In the genomic region with DNA sequence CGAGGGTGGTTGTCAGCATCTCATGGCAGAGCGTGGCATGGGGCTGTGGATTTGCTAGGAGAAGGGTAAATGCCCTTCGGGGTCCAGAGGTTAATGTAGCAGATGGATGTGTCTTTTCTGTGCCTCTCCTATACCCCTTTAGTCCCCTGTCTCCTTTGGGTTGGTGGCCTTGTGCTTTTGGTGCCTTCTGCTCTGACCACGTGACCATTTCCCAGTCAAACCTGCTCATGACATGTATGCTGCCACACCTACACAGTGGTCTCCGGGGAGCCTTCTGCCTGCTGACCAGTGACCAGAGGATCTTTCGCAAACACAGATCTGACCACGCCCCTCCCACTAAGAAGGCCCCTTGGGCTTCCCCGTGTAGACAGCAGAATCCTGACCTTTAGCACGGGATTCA, we compare ENCODE assay signal across 24 cellular contexts.
DNase-seq lines count a peak whose midpoint lies in the region; ATAC-seq and TF ChIP-seq lines count a peak whose summit lies in the region.
"Had no signal": no experiment of that assay in that cellular context is flagged by ENCODE, and none has a peak within 500 bp of the region (broad histone marks: within the 10 kb centered on the region; RNA-seq: fewer than 3 reads in every experiment).

No MANE protein-coding gene starts in this region.

- POLR2A ChIA-PET in naive thymus-derived CD8-positive, alpha-beta T cell (lab: Charles Lee): interaction anchor here (3.7 kb wide), 1 partner anchor 10 kb away, joined by 30 read pairs; no protein-coding TSS in a partner anchor

- peaks cover 15% of the 10 kb centered on the region for H3K27me3 ChIP-seq in brain microvascular endothelial cell (replicated peaks)

- no peak for DNase-seq in stimulated activated naive CD8-positive, alpha-beta T cell treated with anti-CD3 and anti-CD28 coated beads, Interleukin-15, amount 100 ng/mL, for 72 hours
- DNase-seq in activated naive CD8-positive, alpha-beta T cell treated with anti-CD3 and anti-CD28 coated beads, Interleukin-2, amount 50 U/mL, for 24 hours: no peak
- no peak for DNase-seq in naive thymus-derived CD8-positive, alpha-beta T cell
- DNase-seq in middle frontal gyrus (ENCODE audit: extremely low spot score, low spot score): no peak
- DNase-seq in brain microvascular endothelial cell: no peak
- DNase-seq: DMS53, EL, GF-D8, H7, KG1, NCI-H1092 treated with DMSO at 0.1 percent for 48 hours, NCI-H1436 treated with DMSO at 0.1 percent for 48 hours, NCI-H1930, NCI-H2227 treated with DMSO at 0.1 percent for 48 hours, NCI-H510A, NCI-H748 treated with DMSO at 0.1 percent for 48 hours, SHP77 treated with DMSO at 0.1 percent for 48 hours had no signal

- no peaks in the 10 kb centered on the region for H3K9me3 Mint-ChIP-seq in stimulated activated naive CD8-positive, alpha-beta T cell treated with anti-CD3 and anti-CD28 coated beads, Interleukin-15, Interleukin-2, amounts not matched to agents 100 ng/mL and 50 ng/mL, for 24 hours
- H3K9me3 Mint-ChIP-seq in stimulated activated naive CD8-positive, alpha-beta T cell treated with anti-CD3 and anti-CD28 coated beads, Interleukin-15, amount 100 ng/mL, for 72 hours: no peaks in the 10 kb centered on the region
- no peaks in the 10 kb centered on the region for H3K9me3 Mint-ChIP-seq in activated naive CD8-positive, alpha-beta T cell treated with anti-CD3 and anti-CD28 coated beads, Interleukin-2, amount 50 U/mL, for 24 hours
- no peaks in the 10 kb centered on the region for H3K9me3 Mint-ChIP-seq in naive thymus-derived CD8-positive, alpha-beta T cell
- H3K9me3 Mint-ChIP-seq: CD14-positive monocyte had no signal

- H3K36me3 ChIP-seq in brain microvascular endothelial cell (replicated peaks): no peaks in the 10 kb centered on the region

- H3K4me3 ChIP-seq in brain microvascular endothelial cell (ENCODE audit: low read depth, low read length): no peak overlapping the region
- H3K4me3 ChIP-seq: A549 had no signal

- H3K27me3 Mint-ChIP-seq in stimulated activated naive CD8-positive, alpha-beta T cell treated with anti-CD3 and anti-CD28 coated beads, Interleukin-15, Interleukin-2, amounts not matched to agents 100 ng/mL and 50 ng/mL, for 24 hours: peaks cover 30% of the 10 kb centered on the region
- peaks cover 13% of the 10 kb centered on the region for H3K27me3 Mint-ChIP-seq in stimulated activated naive CD8-positive, alpha-beta T cell treated with anti-CD3 and anti-CD28 coated beads, Interleukin-15, amount 100 ng/mL, for 72 hours
- peaks cover 18% of the 10 kb centered on the region for H3K27me3 Mint-ChIP-seq in activated naive CD8-positive, alpha-beta T cell treated with anti-CD3 and anti-CD28 coated beads, Interleukin-2, amount 50 U/mL, for 24 hours
- no peaks in the 10 kb centered on the region for H3K27me3 Mint-ChIP-seq in naive thymus-derived CD8-positive, alpha-beta T cell
- H3K27me3 Mint-ChIP-seq: B cell had no signal

- no peak for ATAC-seq in stimulated activated naive CD8-positive, alpha-beta T cell treated with anti-CD3 and anti-CD28 coated beads, Interleukin-15, amount 100 ng/mL, for 72 hours
- ATAC-seq in activated naive CD8-positive, alpha-beta T cell treated with anti-CD3 and anti-CD28 coated beads, Interleukin-2, amount 50 U/mL, for 24 hours: no peak
- ATAC-seq in naive thymus-derived CD8-positive, alpha-beta T cell: no peak
- no peak for ATAC-seq in SK-N-SH treated with all-trans-retinoic acid at 6 μM for 48 hours
- ATAC-seq: A549 had no signal

- no peak overlapping the region for H3K27ac ChIP-seq in brain microvascular endothelial cell
- H3K27ac ChIP-seq: A549, HL-60, RWPE1 had no signal

- in situ Hi-C loops in brain microvascular endothelial cell (cut with HindIII; ENCODE audit: low pct_ligation_motif_present, low sequenced_read_pairs): no loop called here

- no peaks in the 10 kb centered on the region for H3K36me3 Mint-ChIP-seq in stimulated activated naive CD8-positive, alpha-beta T cell treated with anti-CD3 and anti-CD28 coated beads, Interleukin-15, Interleukin-2, amounts not matched to agents 100 ng/mL and 50 ng/mL, for 24 hours (ENCODE audit: low read depth)
- no peaks in the 10 kb centered on the region for H3K36me3 Mint-ChIP-seq in activated naive CD8-positive, alpha-beta T cell treated with anti-CD3 and anti-CD28 coated beads, Interleukin-2, amount 50 U/mL, for 24 hours (ENCODE audit: low read depth)
- H3K36me3 Mint-ChIP-seq in naive thymus-derived CD8-positive, alpha-beta T cell: peaks cover 0 to 3% (median 0%) of the 10 kb centered on the region in 3 donors
- H3K36me3 Mint-ChIP-seq: CD14-positive monocyte had no signal

- peak overlapping the region; percentile 22 for H3K27ac Mint-ChIP-seq in stimulated activated naive CD8-positive, alpha-beta T cell treated with anti-CD3 and anti-CD28 coated beads, Interleukin-15, Interleukin-2, amounts not matched to agents 100 ng/mL and 50 ng/mL, for 24 hours
- H3K27ac Mint-ChIP-seq in stimulated activated naive CD8-positive, alpha-beta T cell treated with anti-CD3 and anti-CD28 coated beads, Interleukin-15, amount 100 ng/mL, for 72 hours: peak overlapping the region in 1 of 2 donors; percentile 87
- peak overlapping the region; percentile 52 for H3K27ac Mint-ChIP-seq in activated naive CD8-positive, alpha-beta T cell treated with anti-CD3 and anti-CD28 coated beads, Interleukin-2, amount 50 U/mL, for 24 hours
- peak overlapping the region in 8 of 10 donors; percentile 15 to 90 (median 62) for H3K27ac Mint-ChIP-seq in naive thymus-derived CD8-positive, alpha-beta T cell
- H3K27ac Mint-ChIP-seq: B cell, CD14-positive monocyte had no signal

- peaks cover 95% of the 10 kb centered on the region for H3K4me1 Mint-ChIP-seq in stimulated activated naive CD8-positive, alpha-beta T cell treated with anti-CD3 and anti-CD28 coated beads, Interleukin-15, Interleukin-2, amounts not matched to agents 100 ng/mL and 50 ng/mL, for 24 hours (ENCODE audit: low read depth)
- peaks cover 98% of the 10 kb centered on the region for H3K4me1 Mint-ChIP-seq in stimulated activated naive CD8-positive, alpha-beta T cell treated with anti-CD3 and anti-CD28 coated beads, Interleukin-15, amount 100 ng/mL, for 72 hours
- peaks cover 95% of the 10 kb centered on the region for H3K4me1 Mint-ChIP-seq in activated naive CD8-positive, alpha-beta T cell treated with anti-CD3 and anti-CD28 coated beads, Interleukin-2, amount 50 U/mL, for 24 hours
- H3K4me1 Mint-ChIP-seq in naive thymus-derived CD8-positive, alpha-beta T cell: peaks cover 55 to 86% (median 79%) of the 10 kb centered on the region in 4 donors

- no peak for TF ChIP-seq CTCF in brain microvascular endothelial cell (IDR thresholded peaks at IDR 0.05; ENCODE audit: low read depth, low read length, missing control alignments)

- no peak overlapping the region for H3K4me3 Mint-ChIP-seq in stimulated activated naive CD8-positive, alpha-beta T cell treated with anti-CD3 and anti-CD28 coated beads, Interleukin-15, Interleukin-2, amounts not matched to agents 100 ng/mL and 50 ng/mL, for 24 hours
- peak overlapping the region in 1 of 2 donors; percentile 2 for H3K4me3 Mint-ChIP-seq in stimulated activated naive CD8-positive, alpha-beta T cell treated with anti-CD3 and anti-CD28 coated beads, Interleukin-15, amount 100 ng/mL, for 72 hours
- H3K4me3 Mint-ChIP-seq in activated naive CD8-positive, alpha-beta T cell treated with anti-CD3 and anti-CD28 coated beads, Interleukin-2, amount 50 U/mL, for 24 hours: no peak overlapping the region
- H3K4me3 Mint-ChIP-seq in naive thymus-derived CD8-positive, alpha-beta T cell: no peak overlapping the region
- H3K4me3 Mint-ChIP-seq: B cell, CD14-positive monocyte had no signal

TF ChIP-seq in SK-N-SH treated with all-trans-retinoic acid at 6 μM for 48 hours, 23 proteins besides CTCF, POLR2A, EP300 and RAD21:
- TF ChIP-seq, protein P1, sequence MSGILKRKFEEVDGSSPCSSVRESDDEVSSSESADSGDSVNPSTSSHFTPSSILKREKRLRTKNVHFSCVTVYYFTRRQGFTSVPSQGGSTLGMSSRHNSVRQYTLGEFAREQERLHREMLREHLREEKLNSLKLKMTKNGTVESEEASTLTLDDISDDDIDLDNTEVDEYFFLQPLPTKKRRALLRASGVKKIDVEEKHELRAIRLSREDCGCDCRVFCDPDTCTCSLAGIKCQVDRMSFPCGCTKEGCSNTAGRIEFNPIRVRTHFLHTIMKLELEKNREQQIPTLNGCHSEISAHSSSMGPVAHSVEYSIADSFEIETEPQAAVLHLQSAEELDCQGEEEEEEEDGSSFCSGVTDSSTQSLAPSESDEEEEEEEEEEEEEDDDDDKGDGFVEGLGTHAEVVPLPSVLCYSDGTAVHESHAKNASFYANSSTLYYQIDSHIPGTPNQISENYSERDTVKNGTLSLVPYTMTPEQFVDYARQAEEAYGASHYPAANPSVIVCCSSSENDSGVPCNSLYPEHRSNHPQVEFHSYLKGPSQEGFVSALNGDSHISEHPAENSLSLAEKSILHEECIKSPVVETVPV (CRISPR knock-in tag; IDR thresholded peaks at IDR 0.05): no peak
- TF ChIP-seq ZNF70 (CRISPR knock-in tag; IDR thresholded peaks at IDR 0.05): no peak
- TF ChIP-seq TCF4 (CRISPR knock-in tag; IDR thresholded peaks at IDR 0.05; ENCODE audit: borderline replicate concordance): no peak
